In the genomic region with DNA sequence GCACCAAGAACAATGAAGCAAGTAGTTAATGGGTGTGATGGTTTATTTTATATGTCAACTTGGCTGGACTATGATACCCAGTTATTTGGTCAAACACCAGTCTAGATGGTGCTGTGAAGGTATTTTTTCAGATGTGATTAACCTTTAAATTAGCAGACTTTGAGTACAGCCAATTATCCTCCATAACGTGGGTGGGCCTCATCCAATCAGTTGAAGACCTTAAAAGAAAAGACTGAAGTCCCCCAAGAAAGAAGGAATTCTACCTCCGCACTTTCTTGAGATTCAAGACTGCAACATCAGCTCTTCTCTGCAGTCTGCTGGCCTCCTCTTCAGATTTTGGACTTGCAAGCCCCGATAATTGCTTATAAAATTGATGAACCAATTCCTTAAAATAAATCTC, we compare ENCODE assay signal across 2 cellular contexts.
TF ChIP-seq lines count a peak whose summit lies in the region.

No MANE protein-coding gene starts in this region.

TF ChIP-seq in HEK293, 187 proteins besides CTCF, POLR2A, EP300 and RAD21:
- TF ChIP-seq ZBTB17 (tag by site-specific recombination; IDR thresholded peaks at IDR 0.05) (no peak), ZNF514 (tag by site-specific recombination; IDR thresholded peaks at IDR 0.05) (no peak), ZNF266 (tag by site-specific recombination; IDR thresholded peaks at IDR 0.05; ENCODE audit: low read depth) (no peak), ZNF10 (tag by site-specific recombination; IDR thresholded peaks at IDR 0.05) (peak; percentile 73; the same call in 1 of the 2 replicates)
- TF ChIP-seq, protein P1, sequence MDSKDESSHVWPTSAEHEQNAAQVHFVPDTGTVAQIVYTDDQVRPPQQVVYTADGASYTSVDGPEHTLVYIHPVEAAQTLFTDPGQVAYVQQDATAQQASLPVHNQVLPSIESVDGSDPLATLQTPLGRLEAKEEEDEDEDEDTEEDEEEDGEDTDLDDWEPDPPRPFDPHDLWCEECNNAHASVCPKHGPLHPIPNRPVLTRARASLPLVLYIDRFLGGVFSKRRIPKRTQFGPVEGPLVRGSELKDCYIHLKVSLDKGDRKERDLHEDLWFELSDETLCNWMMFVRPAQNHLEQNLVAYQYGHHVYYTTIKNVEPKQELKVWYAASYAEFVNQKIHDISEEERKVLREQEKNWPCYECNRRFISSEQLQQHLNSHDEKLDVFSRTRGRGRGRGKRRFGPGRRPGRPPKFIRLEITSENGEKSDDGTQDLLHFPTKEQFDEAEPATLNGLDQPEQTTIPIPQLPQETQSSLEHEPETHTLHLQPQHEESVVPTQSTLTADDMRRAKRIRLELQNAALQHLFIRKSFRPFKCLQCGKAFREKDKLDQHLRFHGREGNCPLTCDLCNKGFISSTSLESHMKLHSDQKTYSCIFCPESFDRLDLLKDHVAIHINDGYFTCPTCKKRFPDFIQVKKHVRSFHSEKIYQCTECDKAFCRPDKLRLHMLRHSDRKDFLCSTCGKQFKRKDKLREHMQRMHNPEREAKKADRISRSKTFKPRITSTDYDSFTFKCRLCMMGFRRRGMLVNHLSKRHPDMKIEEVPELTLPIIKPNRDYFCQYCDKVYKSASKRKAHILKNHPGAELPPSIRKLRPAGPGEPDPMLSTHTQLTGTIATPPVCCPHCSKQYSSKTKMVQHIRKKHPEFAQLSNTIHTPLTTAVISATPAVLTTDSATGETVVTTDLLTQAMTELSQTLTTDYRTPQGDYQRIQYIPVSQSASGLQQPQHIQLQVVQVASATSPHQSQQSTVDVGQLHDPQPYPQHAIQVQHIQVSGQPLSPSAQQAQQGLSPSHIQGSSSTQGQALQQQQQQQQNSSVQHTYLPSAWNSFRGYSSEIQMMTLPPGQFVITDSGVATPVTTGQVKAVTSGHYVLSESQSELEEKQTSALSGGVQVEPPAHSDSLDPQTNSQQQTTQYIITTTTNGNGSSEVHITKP (tag by site-specific recombination; IDR thresholded peaks at IDR 0.05), result no peak

TF ChIP-seq in K562, 482 proteins besides CTCF, POLR2A, EP300 and RAD21:
- TF ChIP-seq ZNF134 (CRISPR knock-in tag; conservative IDR thresholded peaks at IDR 0.05), result peak; percentile 84
- no peak for TF ChIP-seq FOXJ2 (tag; IDR thresholded peaks at IDR 0.05)
- TF ChIP-seq HMGN3 (IDR thresholded peaks at IDR 0.05; ENCODE audit: borderline replicate concordance, extremely low read depth, insufficient read length, low read depth, low read length), result no peak
